In genomic region chr3:50388021-50388719, GRCh38 we compare ENCODE assay signal across 13 cellular contexts. TPM values are rescaled to one million over a fixed set of nuclear protein-coding genes. Genes with fewer than 3 reads are reported as not detected.
DNase-seq lines count a peak whose midpoint lies in the region; ATAC-seq, FAIRE-seq and TF ChIP-seq lines count a peak whose summit lies in the region.
"Had no signal": no experiment of that assay in that cellular context is flagged by ENCODE, and none has a peak within 500 bp of the region (broad histone marks: within the 10 kb centered on the region; RNA-seq: fewer than 3 reads in every experiment).

No MANE protein-coding gene starts in this region.

- ATAC-seq in stimulated activated naive CD8-positive, alpha-beta T cell treated with anti-CD3 and anti-CD28 coated beads, Interleukin-15, amount 100 ng/mL, for 72 hours = peak; percentile 5
- no peak for ATAC-seq in stimulated activated naive CD8-positive, alpha-beta T cell treated with anti-CD3 and anti-CD28 coated beads, Interleukin-15, Interleukin-2, amounts not matched to agents 100 U/mL and 50 U/mL, for 24 hours
- ATAC-seq in PC-3 = peak; percentile 66
- ATAC-seq in activated CD4-positive, alpha-beta T cell treated with anti-CD3 and anti-CD28 coated beads for 36 hours = no peak
- ATAC-seq: lower lobe of right lung had no signal

- BruUV-seq in PC-3 (replicated peaks; lab: Mats Ljungman, UMichigan) = no TSS peak

- H3K4me2 ChIP-seq in PC-3 (ENCODE audit: low read length) = no peak overlapping the region

- no peaks in the 10 kb centered on the region for H3K9me2 ChIP-seq in PC-3 (replicated peaks; ENCODE audit: low read length)

- no peak overlapping the region for H3K9ac ChIP-seq in PC-3 (ENCODE audit: low read length)

- H3F3A ChIP-seq in PC-3 (ENCODE audit: low read length, unreplicated experiment) = no peaks in the 10 kb centered on the region

- no peak overlapping the region for H2AFZ ChIP-seq in PC-3 (ENCODE audit: low read length)

- POLR2A ChIA-PET in PC-3 (lab: Charles Lee; ENCODE audit: unreplicated experiment) = no interaction called here
- POLR2A ChIA-PET in activated CD4-positive, alpha-beta T cell treated with anti-CD3 and anti-CD28 coated beads for 36 hours (lab: Charles Lee) = no interaction called here

- TF ChIP-seq CTCF in PC-3 (conservative IDR thresholded peaks at IDR 0.05; ENCODE audit: low read depth, low read length) = peak; percentile 54
- peak; percentile 27 for TF ChIP-seq CTCF in fibroblast of pulmonary artery (IDR thresholded peaks at IDR 0.05; ENCODE audit: low read length, missing control alignments)

- H3K9me3 ChIP-seq in PC-3 (ENCODE audit: low read length) = no peaks in the 10 kb centered on the region
- H3K9me3 ChIP-seq: colonic mucosa, HAP-1, lower lobe of right lung had no signal

- H3K4me1 ChIP-seq in PC-3 (ENCODE audit: insufficient read depth, low read length) = no peaks in the 10 kb centered on the region
- H3K4me1 ChIP-seq: HAP-1 had no signal

- H3K27ac Mint-ChIP-seq in stimulated activated naive CD8-positive, alpha-beta T cell treated with anti-CD3 and anti-CD28 coated beads, Interleukin-15, amount 100 ng/mL, for 72 hours = no peak overlapping the region
- no peak overlapping the region for H3K27ac Mint-ChIP-seq in activated CD4-positive, alpha-beta T cell treated with anti-CD3 and anti-CD28 coated beads for 36 hours

- DNase-seq in stimulated activated naive CD8-positive, alpha-beta T cell treated with anti-CD3 and anti-CD28 coated beads, Interleukin-15, amount 100 ng/mL, for 72 hours = no peak
- no peak for DNase-seq in stimulated activated naive CD8-positive, alpha-beta T cell treated with anti-CD3 and anti-CD28 coated beads, Interleukin-15, Interleukin-2, amounts not matched to agents 100 U/mL and 50 U/mL, for 24 hours
- DNase-seq in PC-3 = no peak
- DNase-seq in fibroblast of pulmonary artery (ENCODE audit: low read depth) = no peak
- DNase-seq in urothelium cell line (ENCODE audit: low spot score) = peak; percentile 48
- no peak for DNase-seq in activated CD4-positive, alpha-beta T cell treated with anti-CD3 and anti-CD28 coated beads for 36 hours
- no peak for DNase-seq in HPDE6-E6E7 (ENCODE audit: extremely low spot score)
- DNase-seq in SW480 (ENCODE audit: low spot score) = no peak
- DNase-seq: activated CD4-positive, alpha-beta T cell treated with anti-CD3 and anti-CD28 coated beads, Interleukin-2, amount 50 U/mL, for 4 hours; colonic mucosa; lower lobe of right lung; NCI-H2029 had no signal

- peaks cover 15% of the 10 kb centered on the region for H3K4me1 Mint-ChIP-seq in stimulated activated naive CD8-positive, alpha-beta T cell treated with anti-CD3 and anti-CD28 coated beads, Interleukin-15, amount 100 ng/mL, for 72 hours
- peaks cover 1% of the 10 kb centered on the region for H3K4me1 Mint-ChIP-seq in activated CD4-positive, alpha-beta T cell treated with anti-CD3 and anti-CD28 coated beads for 36 hours

- intact Hi-C loops in PC-3 (cut with micrococcal nuclease) = no loop called here
- intact Hi-C loops in activated CD4-positive, alpha-beta T cell treated with anti-CD3 and anti-CD28 coated beads for 36 hours (cut with DNase I, micrococcal nuclease) = no loop called here

- CTCF ChIA-PET in PC-3 (lab: Charles Lee) = no interaction called here
- CTCF ChIA-PET in activated CD4-positive, alpha-beta T cell treated with anti-CD3 and anti-CD28 coated beads for 36 hours (lab: Charles Lee) = interaction anchor here (0.6 kb wide), 1 partner anchor 665 kb away, joined by 5 read pairs; no protein-coding TSS in a partner anchor

- H3K36me3 ChIP-seq in PC-3 (ENCODE audit: low read depth, low read length) = no peaks in the 10 kb centered on the region
- H3K36me3 ChIP-seq: colonic mucosa, HAP-1 had no signal

- no peaks in the 10 kb centered on the region for H4K20me1 ChIP-seq in PC-3 (ENCODE audit: low read length)

- H3K27ac ChIP-seq in PC-3 (ENCODE audit: low read length) = no peak overlapping the region
- H3K27ac ChIP-seq: colonic mucosa, lower lobe of right lung had no signal

- FAIRE-seq in urothelium cell line (lab: Jason Lieb, UNC) = no peak

- H3K27me3 ChIP-seq in PC-3 (ENCODE audit: low read length) = no peaks in the 10 kb centered on the region
- H3K27me3 ChIP-seq: colonic mucosa had no signal

- H3K9me3 Mint-ChIP-seq in stimulated activated naive CD8-positive, alpha-beta T cell treated with anti-CD3 and anti-CD28 coated beads, Interleukin-15, amount 100 ng/mL, for 72 hours = no peaks in the 10 kb centered on the region
- no peaks in the 10 kb centered on the region for H3K9me3 Mint-ChIP-seq in activated CD4-positive, alpha-beta T cell treated with anti-CD3 and anti-CD28 coated beads for 36 hours (ENCODE audit: low read depth)

- no peak overlapping the region for H3K4me3 Mint-ChIP-seq in stimulated activated naive CD8-positive, alpha-beta T cell treated with anti-CD3 and anti-CD28 coated beads, Interleukin-15, amount 100 ng/mL, for 72 hours
- no peak overlapping the region for H3K4me3 Mint-ChIP-seq in activated CD4-positive, alpha-beta T cell treated with anti-CD3 and anti-CD28 coated beads for 36 hours

- no peaks in the 10 kb centered on the region for H3K36me3 Mint-ChIP-seq in activated CD4-positive, alpha-beta T cell treated with anti-CD3 and anti-CD28 coated beads for 36 hours (ENCODE audit: low read depth)

- no peaks in the 10 kb centered on the region for H3K27me3 Mint-ChIP-seq in stimulated activated naive CD8-positive, alpha-beta T cell treated with anti-CD3 and anti-CD28 coated beads, Interleukin-15, amount 100 ng/mL, for 72 hours
- H3K27me3 Mint-ChIP-seq in activated CD4-positive, alpha-beta T cell treated with anti-CD3 and anti-CD28 coated beads for 36 hours = no peaks in the 10 kb centered on the region

- H3K4me3 ChIP-seq in PC-3 (ENCODE audit: low read length) (no peak overlapping the region), fibroblast of pulmonary artery (replicated peaks; ENCODE audit: low read depth, low read length) (no peak overlapping the region)
- H3K4me3 ChIP-seq: colonic mucosa, HAP-1, lower lobe of right lung had no signal

- no peaks in the 10 kb centered on the region for H3K79me2 ChIP-seq in PC-3 (ENCODE audit: low read length)

RNA-seq across cellular contexts. Expression of gene TMEM115, which starts 28.8 kb away (rescaled TPM):
- 54.9 and 56.6 TPM in 2 replicates for total RNA-seq in PC-3 (2014; rRNA removed)
- 10 to 100 TPM; 13.1 to 16.1 TPM for total RNA-seq in activated CD4-positive, alpha-beta T cell treated with anti-CD3 and anti-CD28 coated beads for 36 hours

RNA-seq across cellular contexts. Expression of gene CYB561D2, which starts 37.5 kb away (rescaled TPM):
- total RNA-seq in PC-3 (2014; rRNA removed) = 37.1 and 44.3 TPM in 2 replicates
- total RNA-seq in activated CD4-positive, alpha-beta T cell treated with anti-CD3 and anti-CD28 coated beads for 36 hours = 10 to 100 TPM; 10.3 to 14.3 TPM

RNA-seq across cellular contexts. Expression of gene NPRL2, which starts 37.6 kb away (rescaled TPM):
- total RNA-seq in PC-3 (2014; rRNA removed) = 40.9 and 56.9 TPM in 2 replicates
- 10 to 100 TPM; 42.5 to 43.0 TPM for total RNA-seq in activated CD4-positive, alpha-beta T cell treated with anti-CD3 and anti-CD28 coated beads for 36 hours

RNA-seq across cellular contexts. Expression of gene ZMYND10, which starts 42.6 kb away (rescaled TPM):
- 1.6 and 3.9 TPM in 2 replicates for total RNA-seq in PC-3 (2014; rRNA removed)
- 1 to 10 TPM; 1.0 to 1.3 TPM for total RNA-seq in activated CD4-positive, alpha-beta T cell treated with anti-CD3 and anti-CD28 coated beads for 36 hours

RNA-seq across cellular contexts. Expression of gene RASSF1, which starts 47.5 kb away (rescaled TPM):
- 20.0 and 21.4 TPM in 2 replicates for total RNA-seq in PC-3 (2014; rRNA removed)
- total RNA-seq in activated CD4-positive, alpha-beta T cell treated with anti-CD3 and anti-CD28 coated beads for 36 hours = 10 to 100 TPM; 30.8 to 50.7 TPM

Comparison
In these comparisons a context has a peak if more than half of its experiments do, and no peak if none do; other contexts are left out.
1. ATAC-seq: peak in stimulated activated naive CD8-positive, alpha-beta T cell treated with anti-CD3 and anti-CD28 coated beads, Interleukin-15, amount 100 ng/mL, for 72 hours (single experiment) and PC-3 (single experiment); none in stimulated activated naive CD8-positive, alpha-beta T cell treated with anti-CD3 and anti-CD28 coated beads, Interleukin-15, Interleukin-2, amounts not matched to agents 100 U/mL and 50 U/mL, for 24 hours (single experiment) and activated CD4-positive, alpha-beta T cell treated with anti-CD3 and anti-CD28 coated beads for 36 hours (single experiment).